ENCODE assay signal across 8 cellular contexts in the genomic region with DNA sequence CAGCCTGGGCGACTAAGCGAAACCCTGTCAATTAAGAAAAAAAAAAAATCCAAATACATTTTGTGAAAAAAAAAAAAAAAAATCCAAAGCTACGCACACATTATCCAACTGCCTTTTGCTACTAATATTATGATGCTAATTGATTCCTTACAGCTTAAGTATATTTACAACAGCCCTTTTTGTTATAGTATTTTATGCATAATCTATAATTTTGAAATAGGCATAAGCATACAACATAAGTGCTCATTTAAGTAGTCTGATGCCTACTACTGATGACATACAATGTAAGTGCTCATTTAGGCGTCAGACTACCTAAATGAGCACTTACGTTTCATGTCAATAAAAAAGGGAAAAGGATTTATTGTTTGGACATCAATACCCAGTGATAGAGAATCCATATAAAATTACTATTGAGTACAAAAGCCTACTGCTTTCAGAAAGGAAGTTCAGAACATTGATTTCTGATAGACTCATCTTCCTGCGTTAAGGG. TPM values are rescaled to one million over a fixed set of nuclear protein-coding genes. Genes with fewer than 3 reads are reported as not detected.
DNase-seq lines count a peak whose midpoint lies in the region; ATAC-seq, FAIRE-seq and TF ChIP-seq lines count a peak whose summit lies in the region.

No MANE protein-coding gene starts in this region.

- H3K4me3 Mint-ChIP-seq in Calu3 (ENCODE audit: low read depth, unreplicated experiment) (peak overlapping the region; percentile 73), progenitor cell of endocrine pancreas (ENCODE audit: low read depth) (peak overlapping the region; percentile 79)

- in situ Hi-C loops in Panc1 (cut with HindIII; ENCODE audit: low pct_unique_long_range_greater_than_20kb, low sequenced_read_pairs), result no loop called here

- CTCF ChIA-PET in Calu3 (lab: Charles Lee), result interaction anchor here (1.0 to 1.2 kb wide), 3 partner anchors 19 to 29 kb away, joined by 3 to 4 read pairs (median 4); no protein-coding TSS in a partner anchor
- CTCF ChIA-PET in Panc1 (lab: Charles Lee), result interaction anchor here (0.6 kb wide), 2 partner anchors 9 to 77 kb away, joined by 3 to 5 read pairs; no protein-coding TSS in a partner anchor

- H3K27ac Mint-ChIP-seq in Calu3 (ENCODE audit: unreplicated experiment) (peak overlapping the region; percentile 89), progenitor cell of endocrine pancreas (peak overlapping the region; percentile 88)

- peaks cover 35% of the 10 kb centered on the region for H3K4me1 Mint-ChIP-seq in Calu3 (ENCODE audit: low read depth, unreplicated experiment)
- H3K4me1 Mint-ChIP-seq in progenitor cell of endocrine pancreas (ENCODE audit: low read depth), result peaks cover 39% of the 10 kb centered on the region

- H3K9me3 Mint-ChIP-seq in Calu3 (ENCODE audit: low read depth, unreplicated experiment), result no peaks in the 10 kb centered on the region
- H3K9me3 Mint-ChIP-seq in progenitor cell of endocrine pancreas (ENCODE audit: low read depth), result no peaks in the 10 kb centered on the region

- no peaks in the 10 kb centered on the region for H3K27me3 ChIP-seq in Panc1 (ENCODE audit: control insufficient read depth, insufficient read depth, low read length)

- intact Hi-C loops in Calu3 (cut with micrococcal nuclease; ENCODE audit: unreplicated experiment), result no loop called here
- intact Hi-C loops in Panc1 (cut with micrococcal nuclease; ENCODE audit: unreplicated experiment), result no loop called here
- intact Hi-C loops in sciatic nerve (cut with DNase I), result no loop called here

- H3K36me3 Mint-ChIP-seq in Calu3 (ENCODE audit: insufficient read depth, unreplicated experiment), result peaks cover 38% of the 10 kb centered on the region
- H3K36me3 Mint-ChIP-seq in progenitor cell of endocrine pancreas (ENCODE audit: insufficient read depth), result peaks cover 6% of the 10 kb centered on the region

- peak overlapping the region; percentile 95 for H3K27ac ChIP-seq in Panc1 (ENCODE audit: low read length)

- DNase-seq in Calu3 (no peak), Panc1 (ENCODE audit: low read depth, low spot score) (no peak), epithelial cell of proximal tubule (ENCODE audit: low read depth) (no peak), progenitor cell of endocrine pancreas (ENCODE audit: low spot score, unreplicated experiment) (no peak), RCC 7860 (ENCODE audit: low spot score) (no peak), NCI-H1092 (lab: John Stamatoyannopoulos, UW) (no peak), sciatic nerve (ENCODE audit: low spot score) (no peak)

- H3K27me3 Mint-ChIP-seq in Calu3 (ENCODE audit: unreplicated experiment) (no peaks in the 10 kb centered on the region), progenitor cell of endocrine pancreas (no peaks in the 10 kb centered on the region)

- no peaks in the 10 kb centered on the region; the same call in 1 of the 2 replicates for H3K36me3 ChIP-seq in Panc1 (ENCODE audit: control insufficient read depth, insufficient read depth, low read length)

- BruUV-seq in Calu3 (replicated peaks; lab: Mats Ljungman, UMichigan) (no TSS peak), Panc1 (replicated peaks; lab: Mats Ljungman, UMichigan) (no TSS peak)

- H3K4me3 ChIP-seq in Panc1 (ENCODE audit: low read depth in 2 of 2, low read length in 2 of 2) (peak overlapping the region; percentile 86 to 88), epithelial cell of proximal tubule (ENCODE audit: low read depth, low read length) (peak overlapping the region; percentile 89)

- POLR2A ChIA-PET in Panc1 (lab: Charles Lee), result interaction anchor here (0.6 to 0.7 kb wide), 2 partner anchors 155 to 892 kb away, joined by 4 read pairs; no protein-coding TSS in a partner anchor

- TF ChIP-seq CTCF in Calu3 (IDR thresholded peaks at IDR 0.05; ENCODE audit: unreplicated experiment) (no peak), Panc1 (IDR thresholded peaks at IDR 0.05) (no peak), epithelial cell of proximal tubule (conservative IDR thresholded peaks at IDR 0.05; ENCODE audit: low read depth, low read length) (no peak), progenitor cell of endocrine pancreas (IDR thresholded peaks at IDR 0.05; ENCODE audit: unreplicated experiment) (no peak)

- H3K9me3 ChIP-seq in Panc1 (ENCODE audit: control insufficient read depth, insufficient read depth, low read depth, low read length), result no peaks in the 10 kb centered on the region

- no peak for ATAC-seq in Panc1
- no peak for ATAC-seq in HG03039 (IDR thresholded peaks at IDR 0.05; ENCODE audit: unreplicated experiment)
- no peak for ATAC-seq in sciatic nerve

- FAIRE-seq in RCC 7860 (lab: Jason Lieb, UNC), result no peak

- peaks cover 17% of the 10 kb centered on the region for H3K4me1 ChIP-seq in Panc1 (ENCODE audit: control insufficient read depth, insufficient read depth, low read length)

RNA-seq across cellular contexts. Expression of gene RNF149, which starts 0.8 kb away (rescaled TPM):
- 69.0 and 79.8 TPM in 2 replicates for total RNA-seq in Calu3 (2022)
- total RNA-seq in Panc1 (2021; ENCODE audit: unreplicated experiment), result 29.9 TPM
- 20.5 TPM for polyA plus RNA-seq in Panc1 (2012; ENCODE audit: insufficient read length)
- 39.9 and 45.0 TPM in 2 replicates for total RNA-seq in epithelial cell of proximal tubule
- total RNA-seq in progenitor cell of endocrine pancreas, result 51.2 and 51.5 TPM in 2 replicates
- total RNA-seq in sciatic nerve, result 80.7 TPM

RNA-seq across cellular contexts. Expression of gene CNOT11, which starts 56.6 kb away (rescaled TPM):
- total RNA-seq in Calu3 (2022) (67.7 and 74.5 TPM in 2 replicates), Panc1 (2021; ENCODE audit: unreplicated experiment) (58.3 TPM), epithelial cell of proximal tubule (65.6 and 67.2 TPM in 2 replicates), progenitor cell of endocrine pancreas (73.6 and 74.8 TPM in 2 replicates), sciatic nerve (24.3 TPM)
- 33.0 TPM for polyA plus RNA-seq in Panc1 (2012; ENCODE audit: insufficient read length)
